ENCODE assay signal across 15 cellular contexts in genomic region chr11:90251599-90251998, GRCh38. TPM values are rescaled to one million over a fixed set of nuclear protein-coding genes. Genes with fewer than 3 reads are reported as not detected.
A peak's percentile ranks its signal among the peaks of the same experiment; 100 is the strongest.
DNase-seq lines count a peak whose midpoint lies in the region; ATAC-seq and TF ChIP-seq lines count a peak whose summit lies in the region.
"Had no signal": no experiment of that assay in that cellular context is flagged by ENCODE, and none has a peak within 500 bp of the region (broad histone marks: within the 10 kb centered on the region; RNA-seq: fewer than 3 reads in every experiment).

No MANE protein-coding gene starts in this region.

- intact Hi-C loops in left ventricle myocardium inferior (cut with micrococcal nuclease): no loop called here
- intact Hi-C loops in Right ventricle myocardium inferior (cut with DNase I): no loop called here
- intact Hi-C loops in Panc1 (cut with micrococcal nuclease; ENCODE audit: unreplicated experiment): no loop called here
- intact Hi-C loops in heart left ventricle (cut with DNase I): no loop called here

- TF ChIP-seq CTCF in left ventricle myocardium inferior (IDR thresholded peaks at IDR 0.05; ENCODE audit: borderline replicate concordance) (no peak), Panc1 (IDR thresholded peaks at IDR 0.05) (no peak), heart left ventricle (IDR thresholded peaks at IDR 0.05) (no peak)

- no peak for ATAC-seq in Right ventricle myocardium inferior
- peak; percentile 37 for ATAC-seq in HG02642 (IDR thresholded peaks at IDR 0.05; ENCODE audit: poor library complexity, unreplicated experiment)
- ATAC-seq in Panc1: peak; percentile 45; the same call in 1 of the 2 replicates
- ATAC-seq in stimulated activated effector memory CD8-positive, alpha-beta T cell treated with anti-CD3 and anti-CD28 coated beads, Interleukin-12 subunit alpha, Interleukin-12 subunit beta, amount 100 ng/mL, for 72 hours: peak; percentile 28
- ATAC-seq in heart left ventricle: no peak
- ATAC-seq: left ventricle myocardium superior had no signal

- BruUV-seq in Panc1 (replicated peaks; lab: Mats Ljungman, UMichigan): no TSS peak

- no peak for DNase-seq in left ventricle myocardium inferior
- DNase-seq in Right ventricle myocardium inferior (ENCODE audit: missing footprints): no peak
- no peak for DNase-seq in Panc1 (ENCODE audit: low read depth, low spot score)
- no peak for DNase-seq in stimulated activated effector memory CD8-positive, alpha-beta T cell treated with anti-CD3 and anti-CD28 coated beads, Interleukin-12 subunit alpha, Interleukin-12 subunit beta, amount 100 ng/mL, for 72 hours (ENCODE audit: low spot score in 2 of 2)
- no peak for DNase-seq in heart left ventricle
- DNase-seq in HK-2 (ENCODE audit: unreplicated experiment): no peak
- DNase-seq: activated gamma-delta T cell treated with Interleukin-2 at 50 U/mL for 16 hours, left ventricle myocardium superior, naive B cell, NCI-H2081 treated with DMSO at 0.1 percent for 48 hours had no signal

- no peaks in the 10 kb centered on the region for H3K36me3 ChIP-seq in left ventricle myocardium inferior
- no peaks in the 10 kb centered on the region for H3K36me3 ChIP-seq in Panc1 (ENCODE audit: control insufficient read depth, insufficient read depth, low read length)
- no peaks in the 10 kb centered on the region for H3K36me3 ChIP-seq in heart left ventricle
- H3K36me3 ChIP-seq: BLaER1, breast epithelium, SJSA1 had no signal

- H3K4me1 Mint-ChIP-seq in stimulated activated effector memory CD8-positive, alpha-beta T cell treated with anti-CD3 and anti-CD28 coated beads, Interleukin-12 subunit alpha, Interleukin-12 subunit beta, amount 100 ng/mL, for 72 hours: peaks cover 19% of the 10 kb centered on the region

- H3K27me3 ChIP-seq in left ventricle myocardium inferior (ENCODE audit: low read depth): no peaks in the 10 kb centered on the region
- H3K27me3 ChIP-seq in Panc1 (ENCODE audit: control insufficient read depth, insufficient read depth, low read length): peaks cover 3% of the 10 kb centered on the region; the same call in 1 of the 2 replicates
- H3K27me3 ChIP-seq in heart left ventricle: no peaks in the 10 kb centered on the region
- H3K27me3 ChIP-seq: BLaER1, breast epithelium, SJSA1 had no signal

- 58 to 76% (median 64%) methylated on average over 2 of the region's 2 CpGs for WGBS in heart left ventricle, 4 donors

- H3K27ac ChIP-seq in left ventricle myocardium inferior (replicated peaks): no peak overlapping the region
- H3K27ac ChIP-seq in Panc1 (ENCODE audit: low read length): no peak overlapping the region
- peak overlapping the region in 1 of 12 donors; percentile 5 for H3K27ac ChIP-seq in heart left ventricle
- H3K27ac ChIP-seq: BLaER1, breast epithelium, SJSA1 had no signal

- H3K4me3 ChIP-seq in left ventricle myocardium inferior (peak overlapping the region; percentile 33), Panc1 (ENCODE audit: low read depth in 2 of 2, low read length in 2 of 2) (no peak overlapping the region), heart left ventricle (peak overlapping the region in 2 of 12 donors; percentile 1 to 23)
- H3K4me3 ChIP-seq: BLaER1, breast epithelium, SJSA1 had no signal

- peak overlapping the region; percentile 17 for H3K4me3 Mint-ChIP-seq in stimulated activated effector memory CD8-positive, alpha-beta T cell treated with anti-CD3 and anti-CD28 coated beads, Interleukin-12 subunit alpha, Interleukin-12 subunit beta, amount 100 ng/mL, for 72 hours

- no peak for TF ChIP-seq POLR2A in heart left ventricle (IDR thresholded peaks at IDR 0.05)

- H3K4me1 ChIP-seq in left ventricle myocardium inferior: no peaks in the 10 kb centered on the region
- H3K4me1 ChIP-seq in Panc1 (ENCODE audit: control insufficient read depth, insufficient read depth, low read length): no peaks in the 10 kb centered on the region
- H3K4me1 ChIP-seq in heart left ventricle: no peaks in the 10 kb centered on the region
- H3K4me1 ChIP-seq: breast epithelium, SJSA1 had no signal

- H3K36me3 Mint-ChIP-seq in stimulated activated effector memory CD8-positive, alpha-beta T cell treated with anti-CD3 and anti-CD28 coated beads, Interleukin-12 subunit alpha, Interleukin-12 subunit beta, amount 100 ng/mL, for 72 hours: no peaks in the 10 kb centered on the region
- H3K36me3 Mint-ChIP-seq: naive B cell had no signal

- in situ Hi-C loops in Panc1 (cut with HindIII; ENCODE audit: low pct_unique_long_range_greater_than_20kb, low sequenced_read_pairs): no loop called here

- H3K27ac Mint-ChIP-seq in stimulated activated effector memory CD8-positive, alpha-beta T cell treated with anti-CD3 and anti-CD28 coated beads, Interleukin-12 subunit alpha, Interleukin-12 subunit beta, amount 100 ng/mL, for 72 hours: no peak overlapping the region
- H3K27ac Mint-ChIP-seq: progenitor cell of endocrine pancreas had no signal

- POLR2A ChIA-PET in Panc1 (lab: Charles Lee): no interaction called here

- CTCF ChIA-PET in Panc1 (lab: Charles Lee): no interaction called here

- H3K9me3 ChIP-seq in left ventricle myocardium inferior (replicated peaks) (no peaks in the 10 kb centered on the region), Panc1 (ENCODE audit: control insufficient read depth, insufficient read depth, low read depth, low read length) (no peaks in the 10 kb centered on the region), heart left ventricle (peaks cover 0 to 4% (median 0%) of the 10 kb centered on the region in 12 donors)
- H3K9me3 ChIP-seq: BLaER1, breast epithelium, SJSA1 had no signal

- no peaks in the 10 kb centered on the region for H3K9me3 Mint-ChIP-seq in stimulated activated effector memory CD8-positive, alpha-beta T cell treated with anti-CD3 and anti-CD28 coated beads, Interleukin-12 subunit alpha, Interleukin-12 subunit beta, amount 100 ng/mL, for 72 hours

RNA-seq across cellular contexts. Expression of gene CHORDC1, which starts 28.8 kb away (rescaled TPM):
- 41.4 TPM for total RNA-seq in left ventricle myocardium inferior
- 42.7 TPM for total RNA-seq in Right ventricle myocardium inferior
- 88.8 TPM for total RNA-seq in Panc1 (2021; ENCODE audit: unreplicated experiment)
- polyA plus RNA-seq in Panc1 (2012; ENCODE audit: insufficient read length): 70.7 TPM
- 10 to 100 TPM; 21.7 to 49.4 (median 28.5) TPM for total RNA-seq in heart left ventricle
- polyA plus RNA-seq in heart left ventricle: 10 to 100 TPM; 22.2 to 55.4 TPM

Comparison
In these comparisons a context has a peak if more than half of its experiments do, and no peak if none do; other contexts are left out.
1. ATAC-seq: peak in HG02642 (single experiment), Panc1 (single experiment) and stimulated activated effector memory CD8-positive, alpha-beta T cell treated with anti-CD3 and anti-CD28 coated beads, Interleukin-12 subunit alpha, Interleukin-12 subunit beta, amount 100 ng/mL, for 72 hours (single experiment); none in Right ventricle myocardium inferior (single experiment) and heart left ventricle (0 of 4).